1 cellular context compared by ENCODE assay signal in the genomic region with DNA sequence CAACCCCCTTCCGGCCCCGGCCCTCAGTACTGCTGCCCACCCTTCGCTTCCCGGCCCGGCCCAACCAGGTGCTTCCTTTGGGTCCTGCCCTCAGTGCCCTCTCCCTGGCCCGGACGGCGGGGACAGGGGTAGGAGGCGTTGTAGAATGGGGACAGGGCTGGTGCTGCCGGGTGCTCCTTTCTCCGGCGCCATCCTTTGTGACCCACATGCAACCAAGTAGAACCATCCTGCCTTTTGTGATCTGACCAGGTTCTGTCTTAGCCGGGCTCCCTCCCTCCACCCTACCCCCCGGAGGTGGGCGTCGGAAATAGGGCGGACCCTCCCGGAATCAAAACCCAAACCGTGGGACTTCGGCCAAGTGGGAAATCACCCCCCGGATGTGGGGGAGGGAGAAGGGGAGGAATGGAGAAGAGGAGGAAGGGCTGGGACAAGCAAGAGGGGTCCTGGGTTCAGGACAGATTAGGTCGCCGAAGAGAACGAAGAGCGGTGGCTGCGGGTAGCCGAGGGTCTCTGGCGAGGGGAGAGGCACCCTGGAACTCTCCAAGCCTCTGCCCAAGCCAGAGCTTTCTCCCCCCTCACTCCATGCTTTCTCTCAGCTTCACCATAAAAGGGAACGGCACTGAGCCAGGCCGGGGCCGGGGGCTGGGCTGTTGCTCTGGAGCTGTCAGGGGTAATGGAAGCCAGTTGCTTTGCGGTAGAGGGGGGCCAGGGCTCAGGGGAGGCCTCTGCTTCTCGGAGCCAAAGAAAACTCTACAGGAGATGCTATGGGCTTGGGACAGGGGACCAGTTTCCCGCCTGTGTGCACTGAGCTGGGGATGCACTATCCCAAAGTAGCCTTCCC.
A peak's percentile ranks its signal among the peaks of the same experiment; 100 is the strongest.
TF ChIP-seq lines count a peak whose summit lies in the region.

No MANE protein-coding gene starts in this region.

TF ChIP-seq in SK-N-SH, 30 proteins besides CTCF, POLR2A, EP300 and RAD21 (continued from another document):
- peak; percentile 61; the same call in 1 of the 2 replicates for TF ChIP-seq FOXM1 (IDR thresholded peaks at IDR 0.05; ENCODE audit: low read depth)
- no peak for TF ChIP-seq FOSL2 (IDR thresholded peaks at IDR 0.05; ENCODE audit: borderline replicate concordance, low read depth)
